ENCODE assay signal across 7 cellular contexts in genomic region chr10:130982802-130983201, GRCh38.
"Had no signal": no experiment of that assay in that cellular context is flagged by ENCODE, and none has a peak within 500 bp of the region (broad histone marks: within the 10 kb centered on the region; RNA-seq: fewer than 3 reads in every experiment).

No MANE protein-coding gene starts in this region.

- H3K4me2 ChIP-seq: KMS-11 had no signal

- H3K9ac ChIP-seq: KMS-11 had no signal

- H3K27ac ChIP-seq: HL-60, KMS-11 had no signal

- ATAC-seq: HepG2, K562 had no signal

- H3K4me3 ChIP-seq: K562 had no signal

- DNase-seq: IMR-90, KBM-7, KG1 had no signal
